In genomic region chr2:9693646-9694045, GRCh38 we compare ENCODE assay signal across 19 cellular contexts.
DNase-seq lines count a peak whose midpoint lies in the region; ATAC-seq and TF ChIP-seq lines count a peak whose summit lies in the region.
"Had no signal": no experiment of that assay in that cellular context is flagged by ENCODE, and none has a peak within 500 bp of the region (broad histone marks: within the 10 kb centered on the region; RNA-seq: fewer than 3 reads in every experiment).

No MANE protein-coding gene starts in this region.

- H3K4me3 ChIP-seq in left ventricle myocardium inferior (no peak overlapping the region), coronary artery (no peak overlapping the region), sigmoid colon (no peak overlapping the region)
- H3K4me3 ChIP-seq: pancreas, thyroid gland had no signal

- H3K9me3 ChIP-seq in left ventricle myocardium inferior (replicated peaks): no peaks in the 10 kb centered on the region
- no peaks in the 10 kb centered on the region for H3K9me3 ChIP-seq in sigmoid colon
- H3K9me3 ChIP-seq: pancreas, thyroid gland had no signal

- DNase-seq in left ventricle myocardium inferior: no peak
- no peak for DNase-seq in cardiac septum (ENCODE audit: low spot score)
- DNase-seq in coronary artery (ENCODE audit: low spot score): no peak
- peak; percentile 41 for DNase-seq in sigmoid colon
- no peak for DNase-seq in activated CD4-positive, alpha-beta T cell treated with anti-CD3 and anti-CD28 coated beads, Interleukin-2, amount 50 U/mL, for 4 hours
- DNase-seq in NCI-H2081 treated with DMSO at 0.1 percent for 48 hours (lab: John Stamatoyannopoulos, UW): no peak
- no peak for DNase-seq in NOMO-1 treated with DMSO at 0.1 percent for 48 hours (lab: John Stamatoyannopoulos, UW; ENCODE audit: unreplicated experiment)
- DNase-seq: activated naive CD8-positive, alpha-beta T cell treated with anti-CD3 and anti-CD28 coated beads for 36 hours; DND-41; glutamatergic neuron; midbrain; NCI-H1048; NCI-H1930; NCI-H82; pancreas; SIG-M5; stimulated activated CD4-positive, alpha-beta T cell treated with anti-CD3 and anti-CD28 coated beads, Interleukin-1b, Interleukin-23, amount 100 ng/mL, for 48 hours; thyroid gland had no signal

- H3K4me1 ChIP-seq in left ventricle myocardium inferior: peaks cover 27% of the 10 kb centered on the region
- peaks cover 0 to 16% (median 14%) of the 10 kb centered on the region in 4 donors for H3K4me1 ChIP-seq in sigmoid colon
- H3K4me1 ChIP-seq: pancreas, thyroid gland had no signal

- H3K27me3 ChIP-seq in left ventricle myocardium inferior (ENCODE audit: low read depth) (no peaks in the 10 kb centered on the region), sigmoid colon (no peaks in the 10 kb centered on the region)
- H3K27me3 ChIP-seq: pancreas, thyroid gland had no signal

- H3K27ac ChIP-seq in left ventricle myocardium inferior (replicated peaks): peak overlapping the region; percentile 75
- peak overlapping the region; percentile 61 to 85 for H3K27ac ChIP-seq in coronary artery
- peak overlapping the region; percentile 34 to 86 (median 72) for H3K27ac ChIP-seq in sigmoid colon
- H3K27ac ChIP-seq: pancreas, thyroid gland had no signal

- TF ChIP-seq EP300 in sigmoid colon (IDR thresholded peaks at IDR 0.05): no peak

- TF ChIP-seq CTCF in left ventricle myocardium inferior (IDR thresholded peaks at IDR 0.05; ENCODE audit: borderline replicate concordance) (no peak), coronary artery (IDR thresholded peaks at IDR 0.05) (no peak), sigmoid colon (IDR thresholded peaks at IDR 0.05) (no peak)

- H3K36me3 ChIP-seq in left ventricle myocardium inferior: no peaks in the 10 kb centered on the region
- no peaks in the 10 kb centered on the region for H3K36me3 ChIP-seq in sigmoid colon
- H3K36me3 ChIP-seq: pancreas, thyroid gland had no signal

- intact Hi-C loops in left ventricle myocardium inferior (cut with micrococcal nuclease) (no loop called here), cardiac septum (cut with DNase I) (loop anchor here (2.0 to 5.0 kb wide), 4 partner anchors 45 to 136 kb away; partner anchors contain the start of gene ADAM17), sigmoid colon (cut with DNase I) (no loop called here)

- TF ChIP-seq POLR2A in sigmoid colon (IDR thresholded peaks at IDR 0.05): no peak

- ATAC-seq in HG02852 (IDR thresholded peaks at IDR 0.05; ENCODE audit: unreplicated experiment): no peak

- 93 to 96% methylated on average over 16 of the region's 16 CpGs for WGBS in sigmoid colon, 2 donors
